In the genomic region with DNA sequence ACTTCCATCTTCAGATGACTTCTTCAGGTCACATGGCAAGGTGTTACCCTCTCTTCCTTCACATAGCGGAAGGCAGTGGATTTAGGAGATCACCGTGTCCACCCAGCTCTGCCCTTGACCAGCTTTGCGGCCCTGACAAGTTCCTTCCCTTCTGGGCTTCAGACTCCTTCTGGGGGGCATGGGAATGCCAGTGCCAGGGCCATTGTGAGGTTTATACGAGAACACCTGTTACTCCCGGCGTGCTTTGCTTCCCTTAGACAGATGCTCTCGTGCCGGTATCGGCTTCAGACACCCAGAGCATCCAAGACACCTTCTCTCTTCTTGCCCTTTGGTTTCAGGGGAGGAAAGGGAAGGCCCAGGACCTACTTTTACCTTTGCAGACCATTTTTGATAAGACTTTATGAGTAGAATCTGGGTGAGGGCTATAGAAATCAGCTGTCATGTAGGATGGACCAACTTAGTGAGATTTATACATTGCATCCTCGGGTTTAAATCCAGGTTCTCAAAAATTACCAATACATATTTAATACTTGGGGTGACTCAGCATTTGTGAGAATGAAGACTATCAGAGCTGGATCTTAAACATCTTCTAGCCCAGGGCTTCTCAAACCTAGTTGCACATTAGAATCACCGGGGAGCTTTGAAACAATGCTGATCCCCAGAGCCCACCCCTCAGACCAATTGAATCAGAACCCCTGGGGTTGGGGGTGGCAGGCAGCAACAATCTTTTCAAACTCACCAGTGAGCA, we compare ENCODE assay signal across 16 cellular contexts.
DNase-seq lines count a peak whose midpoint lies in the region; ATAC-seq and TF ChIP-seq lines count a peak whose summit lies in the region.
"Had no signal": no experiment of that assay in that cellular context is flagged by ENCODE, and none has a peak within 500 bp of the region (broad histone marks: within the 10 kb centered on the region; RNA-seq: fewer than 3 reads in every experiment).

No MANE protein-coding gene starts in this region.

- H3K4me1 Mint-ChIP-seq in CD8-positive, alpha-beta memory T cell: peaks cover 37 to 68% (median 39%) of the 10 kb centered on the region in 3 donors
- H3K4me1 Mint-ChIP-seq in central memory CD8-positive, alpha-beta T cell: peaks cover 54% of the 10 kb centered on the region
- H3K4me1 Mint-ChIP-seq in nephron progenitor cell: peaks cover 7% of the 10 kb centered on the region

- no peaks in the 10 kb centered on the region for H3K27me3 Mint-ChIP-seq in CD8-positive, alpha-beta memory T cell
- H3K27me3 Mint-ChIP-seq in central memory CD8-positive, alpha-beta T cell: no peaks in the 10 kb centered on the region
- peaks cover 8% of the 10 kb centered on the region for H3K27me3 Mint-ChIP-seq in nephron progenitor cell (ENCODE audit: low read depth, poor library complexity)

- no peak overlapping the region for H3K4me3 Mint-ChIP-seq in CD8-positive, alpha-beta memory T cell
- H3K4me3 Mint-ChIP-seq in central memory CD8-positive, alpha-beta T cell: no peak overlapping the region
- no peak overlapping the region for H3K4me3 Mint-ChIP-seq in nephron progenitor cell

- BruUV-seq in OCI-LY7 (replicated peaks; lab: Mats Ljungman, UMichigan): no TSS peak

- H3K4me3 ChIP-seq in BLaER1 treated with 17β-estradiol and CSF1 and Interleukin-3, amounts not matched to agents 10 nM and 100 nM: no peak overlapping the region
- no peak overlapping the region for H3K4me3 ChIP-seq in CD8-positive, alpha-beta memory T cell (ENCODE audit: low read length)
- no peak overlapping the region for H3K4me3 ChIP-seq in Karpas-422 (ENCODE audit: low read length)
- H3K4me3 ChIP-seq in OCI-LY7 (ENCODE audit: low read depth, low read length, poor library complexity, severe bottlenecking): no peak overlapping the region
- no peak overlapping the region for H3K4me3 ChIP-seq in SJCRH30

- peaks cover 20 to 55% (median 39%) of the 10 kb centered on the region in 10 experiments for H3K4me1 ChIP-seq in BLaER1 treated with 17β-estradiol and CSF1 and Interleukin-3, amounts not matched to agents 10 nM and 100 nM
- H3K4me1 ChIP-seq in CD8-positive, alpha-beta memory T cell (ENCODE audit: insufficient read depth, low read length): peaks cover 19% of the 10 kb centered on the region
- H3K4me1 ChIP-seq in Karpas-422 (ENCODE audit: low read length) (no peaks in the 10 kb centered on the region), OCI-LY7 (ENCODE audit: insufficient read depth, low read length, poor library complexity, severe bottlenecking) (peaks cover 10% of the 10 kb centered on the region), SJCRH30 (peaks cover 5% of the 10 kb centered on the region)

- CTCF ChIA-PET in CD8-positive, alpha-beta memory T cell (lab: Charles Lee): interaction anchor here (0.7 to 1.9 kb wide), 3 partner anchors 14 to 66 kb away, joined by 3 to 4 read pairs (median 3); no protein-coding TSS in a partner anchor
- CTCF ChIA-PET in OCI-LY7 (lab: Charles Lee; ENCODE audit: unreplicated experiment): no interaction called here

- H4K20me1 ChIP-seq in BLaER1 treated with 17β-estradiol and CSF1 and Interleukin-3, amounts not matched to agents 10 nM and 100 nM: no peaks in the 10 kb centered on the region
- H4K20me1 ChIP-seq in Karpas-422 (ENCODE audit: insufficient read depth, low read depth, low read length): no peaks in the 10 kb centered on the region
- no peaks in the 10 kb centered on the region for H4K20me1 ChIP-seq in OCI-LY7 (ENCODE audit: insufficient read depth, low read length)

- ATAC-seq in central memory CD8-positive, alpha-beta T cell (replicated peaks; ENCODE audit: extremely low read depth, poor library complexity, severe bottlenecking): no peak

- H3K9me3 ChIP-seq in BLaER1 treated with 17β-estradiol and CSF1 and Interleukin-3, amounts not matched to agents 10 nM and 100 nM (replicated peaks in 1 of 11): no peaks in the 10 kb centered on the region; a peak in 1 of 22 replicates
- no peaks in the 10 kb centered on the region for H3K9me3 ChIP-seq in CD8-positive, alpha-beta memory T cell (ENCODE audit: low read length)
- H3K9me3 ChIP-seq in Karpas-422 (ENCODE audit: low read length): no peaks in the 10 kb centered on the region
- H3K9me3 ChIP-seq in OCI-LY7 (ENCODE audit: low read length): no peaks in the 10 kb centered on the region
- no peaks in the 10 kb centered on the region for H3K9me3 ChIP-seq in SJCRH30 (replicated peaks)
- H3K9me3 ChIP-seq: SK-N-SH had no signal

- H3K9me2 ChIP-seq in Karpas-422 (replicated peaks; ENCODE audit: insufficient read depth, low read length) (no peaks in the 10 kb centered on the region), OCI-LY7 (ENCODE audit: insufficient read depth, low read length) (no peaks in the 10 kb centered on the region)
- H3K9me2 ChIP-seq: SK-N-SH had no signal

- peaks cover 10 to 37% (median 10%) of the 10 kb centered on the region in 3 donors for H3K36me3 Mint-ChIP-seq in CD8-positive, alpha-beta memory T cell
- peaks cover 15% of the 10 kb centered on the region for H3K36me3 Mint-ChIP-seq in central memory CD8-positive, alpha-beta T cell (ENCODE audit: insufficient read depth)
- peaks cover 35% of the 10 kb centered on the region for H3K36me3 Mint-ChIP-seq in nephron progenitor cell (ENCODE audit: low read depth)

- peak overlapping the region in 5 of 8 donors; percentile 47 to 89 (median 68) for H3K27ac Mint-ChIP-seq in CD8-positive, alpha-beta memory T cell
- peak overlapping the region; percentile 19 for H3K27ac Mint-ChIP-seq in central memory CD8-positive, alpha-beta T cell (ENCODE audit: low read depth)
- H3K27ac Mint-ChIP-seq in nephron progenitor cell: peak overlapping the region; percentile 76

- intact Hi-C loops in OCI-LY7 (cut with micrococcal nuclease; ENCODE audit: unreplicated experiment): no loop called here

- no peak for DNase-seq in CD8-positive, alpha-beta memory T cell
- no peak for DNase-seq in central memory CD8-positive, alpha-beta T cell (ENCODE audit: low spot score in 2 of 2)
- DNase-seq in nephron progenitor cell (no peak), Karpas-422 (no peak), OCI-LY7 (ENCODE audit: low spot score) (no peak), SJCRH30 (no peak)
- DNase-seq: Calu3; GF-D8; NCI-H1105 treated with DMSO at 0.1 percent for 48 hours; NCI-H1694 treated with DMSO at 0.1 percent for 48 hours; NCI-H748 treated with DMSO at 0.1 percent for 48 hours; NK-92 treated with Interleukin-12 subunit alpha and Interleukin-12 subunit beta, amount 100 ng/mL, for 24 hours; SHP77; SK-N-SH had no signal

- H2AFZ ChIP-seq in Karpas-422 (ENCODE audit: low read length) (no peak overlapping the region), OCI-LY7 (ENCODE audit: low read length) (no peak overlapping the region)

- no peak for TF ChIP-seq CTCF in nephron progenitor cell (IDR thresholded peaks at IDR 0.05)
- TF ChIP-seq CTCF in OCI-LY7 (conservative IDR thresholded peaks at IDR 0.05; ENCODE audit: low read length): no peak

- POLR2A ChIA-PET in CD8-positive, alpha-beta memory T cell (lab: Charles Lee): no interaction called here
- POLR2A ChIA-PET in OCI-LY7 (lab: Charles Lee): no interaction called here

- peak overlapping the region in 7 of 11 experiments; percentile 16 to 98 (median 39); a peak in 12 of 22 replicates for H3K27ac ChIP-seq in BLaER1 treated with 17β-estradiol and CSF1 and Interleukin-3, amounts not matched to agents 10 nM and 100 nM
- no peak overlapping the region for H3K27ac ChIP-seq in CD8-positive, alpha-beta memory T cell (ENCODE audit: low read depth, low read length)
- H3K27ac ChIP-seq in Karpas-422 (ENCODE audit: low read length) (no peak overlapping the region), OCI-LY7 (ENCODE audit: low read depth, low read length, poor library complexity, severe bottlenecking) (no peak overlapping the region), SJCRH30 (no peak overlapping the region)
- H3K27ac ChIP-seq: HL-60 had no signal

- H3K79me2 ChIP-seq in Karpas-422 (ENCODE audit: low read length) (no peaks in the 10 kb centered on the region), OCI-LY7 (ENCODE audit: insufficient read depth, low read depth, low read length) (no peaks in the 10 kb centered on the region)

- no peaks in the 10 kb centered on the region for H3K9me3 Mint-ChIP-seq in CD8-positive, alpha-beta memory T cell
- H3K9me3 Mint-ChIP-seq in central memory CD8-positive, alpha-beta T cell: no peaks in the 10 kb centered on the region
- H3K9me3 Mint-ChIP-seq in nephron progenitor cell: no peaks in the 10 kb centered on the region

- H3K27me3 ChIP-seq in BLaER1 treated with 17β-estradiol and CSF1 and Interleukin-3, amounts not matched to agents 10 nM and 100 nM: no peaks in the 10 kb centered on the region
- H3K27me3 ChIP-seq in CD8-positive, alpha-beta memory T cell (ENCODE audit: insufficient read depth, low read length, poor library complexity, severe bottlenecking): no peaks in the 10 kb centered on the region
- H3K27me3 ChIP-seq in Karpas-422 (ENCODE audit: low read length): no peaks in the 10 kb centered on the region
- H3K27me3 ChIP-seq in SJCRH30: no peaks in the 10 kb centered on the region

- no peaks in the 10 kb centered on the region for H3K36me3 ChIP-seq in BLaER1 treated with 17β-estradiol and CSF1 and Interleukin-3, amounts not matched to agents 10 nM and 100 nM
- H3K36me3 ChIP-seq in CD8-positive, alpha-beta memory T cell (ENCODE audit: insufficient read depth, low read length): no peaks in the 10 kb centered on the region
- H3K36me3 ChIP-seq in Karpas-422 (ENCODE audit: insufficient read depth, low read length) (no peaks in the 10 kb centered on the region), OCI-LY7 (ENCODE audit: insufficient read depth, low read length) (no peaks in the 10 kb centered on the region), SJCRH30 (0 out of 2 replicates have a peak, but pooled peaks cover 3% of the 10 kb centered on the region)

- no peak overlapping the region for H3K9ac ChIP-seq in BLaER1 treated with 17β-estradiol and CSF1 and Interleukin-3, amounts not matched to agents 10 nM and 100 nM
- H3K9ac ChIP-seq in Karpas-422 (ENCODE audit: low read length): no peak overlapping the region
- H3K9ac ChIP-seq: SK-N-SH had no signal

- peak overlapping the region in 6 of 11 experiments; percentile 23 to 57 (median 39); a peak in 10 of 22 replicates for H3K4me2 ChIP-seq in BLaER1 treated with 17β-estradiol and CSF1 and Interleukin-3, amounts not matched to agents 10 nM and 100 nM
- no peak overlapping the region for H3K4me2 ChIP-seq in Karpas-422 (ENCODE audit: low read depth, low read length, poor library complexity, severe bottlenecking)
- no peak overlapping the region for H3K4me2 ChIP-seq in OCI-LY7 (ENCODE audit: low read length)
- H3K4me2 ChIP-seq: SK-N-SH had no signal

Comparison
In these comparisons a context has a peak if more than half of its experiments do, and no peak if none do; other contexts are left out.
1. H3K27ac ChIP-seq: peak in BLaER1 treated with 17β-estradiol and CSF1 and Interleukin-3, amounts not matched to agents 10 nM and 100 nM (7 of 11); none in CD8-positive, alpha-beta memory T cell (single experiment), Karpas-422 (single experiment), OCI-LY7 (single experiment) and SJCRH30 (single experiment).
2. H3K4me2 ChIP-seq: peak in BLaER1 treated with 17β-estradiol and CSF1 and Interleukin-3, amounts not matched to agents 10 nM and 100 nM (6 of 11); none in Karpas-422 (single experiment) and OCI-LY7 (single experiment).
3. H3K27ac Mint-ChIP-seq: peak in every context shown above with its lines; median percentile 76 in nephron progenitor cell; 68 in CD8-positive, alpha-beta memory T cell; 19 in central memory CD8-positive, alpha-beta T cell.